In genomic region chr2:226799976-226800940, GRCh38 we compare ENCODE assay signal across 8 cellular contexts. TPM values are rescaled to one million over a fixed set of nuclear protein-coding genes. Genes with fewer than 3 reads are reported as not detected.
DNase-seq lines count a peak whose midpoint lies in the region; ATAC-seq, FAIRE-seq and TF ChIP-seq lines count a peak whose summit lies in the region.

No MANE protein-coding gene starts in this region.

- H3K79me2 ChIP-seq in GM23248 (ENCODE audit: insufficient read depth), result peaks cover 38% of the 10 kb centered on the region

- FAIRE-seq in A549 (lab: Jason Lieb, UNC), result no peak

- no peaks in the 10 kb centered on the region for H4K20me1 ChIP-seq in GM23248 (ENCODE audit: insufficient read depth)

- in situ Hi-C loops in GM23248 (cut with MboI), result loop anchor here (5.0 to 10.0 kb wide), 5 partner anchors 315 to 1123 kb away; no protein-coding TSS in a partner anchor

- no peaks in the 10 kb centered on the region for H3K9me3 ChIP-seq in A549
- no peaks in the 10 kb centered on the region for H3K9me3 ChIP-seq in GM23248 (ENCODE audit: low read depth)

- H3K36me3 ChIP-seq in GM23248 (ENCODE audit: low read depth), result no peaks in the 10 kb centered on the region

- TF ChIP-seq POLR2A in A549 (IDR thresholded peaks at IDR 0.05; ENCODE audit: low read length), result no peak

- CTCF ChIA-PET in A549 (lab: Yijun Ruan, JAX), result interaction anchor here (0.7 to 4.6 kb wide), 27 partner anchors 12 to 1134 kb away, joined by 3 to 26 read pairs (median 3); no protein-coding TSS in a partner anchor
- CTCF ChIA-PET in activated B cell treated with CpG ODN at 0.5 μM for 24 hours (lab: Charles Lee), result interaction anchor here (0.7 to 6.0 kb wide), 16 partner anchors 11 to 1135 kb away, joined by 3 to 59 read pairs (median 4); partner anchors contain the start of gene RHBDD1

- no peak; a peak in 1 of 5 replicates for TF ChIP-seq RAD21 in A549 (conservative IDR thresholded peaks at IDR 0.05 in 1 of 2, IDR thresholded peaks at IDR 0.05 in 1 of 2)

- peak overlapping the region; percentile 77 for H3K27ac Mint-ChIP-seq in activated B cell treated with CpG ODN at 0.5 μM for 24 hours

- H3K36me3 Mint-ChIP-seq in activated B cell treated with CpG ODN at 0.5 μM for 24 hours (ENCODE audit: low read depth), result peaks cover 1% of the 10 kb centered on the region

- intact Hi-C loops in activated B cell treated with CpG ODN at 0.5 μM for 24 hours (cut with micrococcal nuclease), result loop anchor here (1.0 to 10.0 kb wide), 6 partner anchors 9 to 1758 kb away; partner anchors contain the start of gene DOCK10
- intact Hi-C loops in posterior vena cava (cut with DNase I), result loop anchor here (2.0 to 10.0 kb wide), 6 partner anchors 37 to 915 kb away; partner anchors contain the start of gene RHBDD1 (in 1 of the 2)

- H3K4me2 ChIP-seq in A549, result peak overlapping the region; percentile 96
- peak overlapping the region; percentile 98 for H3K4me2 ChIP-seq in GM23248 (ENCODE audit: unreplicated experiment)

- H3K9ac ChIP-seq in GM23248, result peak overlapping the region; percentile 95

- ATAC-seq in A549 (peak; percentile 17 to 33), activated B cell treated with CpG ODN at 0.5 μM for 24 hours (ENCODE audit: low read depth) (no peak), foreskin keratinocyte (peak; percentile 0), omental fat pad (ENCODE audit: low FRiP score) (peak; percentile 15), HG02623 (IDR thresholded peaks at IDR 0.05; ENCODE audit: unreplicated experiment) (no peak)

- peaks cover 5% of the 10 kb centered on the region for H3K27me3 Mint-ChIP-seq in activated B cell treated with CpG ODN at 0.5 μM for 24 hours

- H3K9me2 ChIP-seq in GM23248 (ENCODE audit: insufficient read depth), result no peaks in the 10 kb centered on the region

- H3K27me3 ChIP-seq in GM23248 (replicated peaks; ENCODE audit: insufficient read depth) (no peaks in the 10 kb centered on the region), foreskin keratinocyte (no peaks in the 10 kb centered on the region)

- peaks cover 33% of the 10 kb centered on the region for H3K4me1 Mint-ChIP-seq in activated B cell treated with CpG ODN at 0.5 μM for 24 hours

- no peak; the same call in none of the 3 replicates for TF ChIP-seq CTCF in A549 (IDR thresholded peaks at IDR 0.05)
- TF ChIP-seq CTCF in activated B cell treated with CpG ODN at 0.5 μM for 24 hours (IDR thresholded peaks at IDR 0.05), result no peak
- peak; percentile 65 for TF ChIP-seq CTCF in foreskin keratinocyte (conservative IDR thresholded peaks at IDR 0.05)
- no peak for TF ChIP-seq CTCF in omental fat pad (IDR thresholded peaks at IDR 0.05)

- peaks cover 42% of the 10 kb centered on the region for H3K4me1 ChIP-seq in A549
- H3K4me1 ChIP-seq in GM23248 (ENCODE audit: insufficient read depth), result 0 out of 2 replicates have a peak, but pooled peaks cover 8% of the 10 kb centered on the region
- H3K4me1 ChIP-seq in foreskin keratinocyte, result peaks cover 18% of the 10 kb centered on the region

- peak overlapping the region; percentile 70 for H2AFZ ChIP-seq in GM23248

- H3K4me3 ChIP-seq in A549 (peak overlapping the region; percentile 80), GM23248 (peak overlapping the region; percentile 75)

- peak in 1 of 2 experiments; percentile 75 for DNase-seq in A549 (ENCODE audit: low read depth in 1 of 2, low spot score in 1 of 2)
- DNase-seq in GM23248, result peak; percentile 50
- DNase-seq in activated B cell treated with CpG ODN at 0.5 μM for 24 hours, result peak; percentile 20
- DNase-seq in foreskin keratinocyte, result peak in 1 of 2 donors; percentile 41
- DNase-seq in omental fat pad (ENCODE audit: low spot score), result no peak
- no peak for DNase-seq in posterior vena cava (ENCODE audit: low spot score)
- no peak for DNase-seq in DMS153 treated with DMSO at 0.1 percent for 48 hours (lab: John Stamatoyannopoulos, UW; ENCODE audit: unreplicated experiment)

- H3K9me3 Mint-ChIP-seq in activated B cell treated with CpG ODN at 0.5 μM for 24 hours, result no peaks in the 10 kb centered on the region

- TF ChIP-seq EP300 in A549 (IDR thresholded peaks at IDR 0.05), result no peak; a peak in 1 of 5 replicates

- peak overlapping the region; percentile 90 for H3K4me3 Mint-ChIP-seq in activated B cell treated with CpG ODN at 0.5 μM for 24 hours

- H3K27ac ChIP-seq in A549, result peak overlapping the region; percentile 95 to 100
- peak overlapping the region; percentile 61 for H3K27ac ChIP-seq in GM23248
- H3K27ac ChIP-seq in foreskin keratinocyte, result peak overlapping the region; percentile 78

- 0% methylated on average over 16 of the region's 39 CpGs for WGBS in A549 (ENCODE audit: missing lambda C conversion rate)
- 3 to 5% methylated on average over 24 to 39 of the region's 39 CpGs for whole genome bisulfite sequencing in GM23248 (ENCODE audit: low coverage in 1 of 2, low lambda C conversion rate in 2 of 2, missing lambda C conversion rate in 2 of 2), 2 experiments

- POLR2A ChIA-PET in A549 (lab: Yijun Ruan, JAX), result interaction anchor here (0.7 to 1.3 kb wide), 10 partner anchors 10 to 1135 kb away, joined by 3 to 5 read pairs (median 4); partner anchors contain the start of gene RHBDD1
- POLR2A ChIA-PET in activated B cell treated with CpG ODN at 0.5 μM for 24 hours (lab: Charles Lee), result interaction anchor here (0.5 to 3.4 kb wide), 16 partner anchors 8 to 911 kb away, joined by 3 to 34 read pairs (median 4); partner anchors contain the start of gene RHBDD1

- peaks cover 17% of the 10 kb centered on the region for H3F3A ChIP-seq in GM23248 (ENCODE audit: insufficient read depth)

TF ChIP-seq in A549, 52 proteins besides CTCF, POLR2A, EP300 and RAD21:
- TF ChIP-seq HOXA7 (CRISPR knock-in tag; IDR thresholded peaks at IDR 0.05) (0 out of 2 replicates have a peak, but pooled peaks have one; percentile 36), ESRRA (IDR thresholded peaks at IDR 0.05; ENCODE audit: borderline replicate concordance, low read length) (peak; percentile 84; the same call in 1 of the 2 replicates), ZC3H11A (IDR thresholded peaks at IDR 0.05) (no peak), JUNB (IDR thresholded peaks at IDR 0.05) (0 out of 2 replicates have a peak, but pooled peaks have one; percentile 15), JUN (IDR thresholded peaks at IDR 0.05) (peak; percentile 6 to 55; a peak in 2 of 5 replicates), ZSCAN20 (CRISPR knock-in tag; IDR thresholded peaks at IDR 0.05) (no peak), GATA3 (IDR thresholded peaks at IDR 0.05; ENCODE audit: borderline replicate concordance) (peak; percentile 61; the same call in 1 of the 2 replicates), CHD4 (IDR thresholded peaks at IDR 0.05; ENCODE audit: borderline replicate concordance) (no peak), MAX (IDR thresholded peaks at IDR 0.05) (0 out of 2 replicates have a peak, but pooled peaks have one; percentile 10), BCL3 (IDR thresholded peaks at IDR 0.05) (peak; percentile 1; the same call in 1 of the 3 replicates)

RNA-seq across cellular contexts. Expression of gene IRS1, which starts 0.6 kb away (rescaled TPM):
- 10.4 and 12.9 TPM in 2 replicates for polyA plus RNA-seq in A549 (2011; rRNA removed)
- polyA plus RNA-seq in A549 (2012; cell fraction: cytosol; rRNA removed), result 13.4 and 20.3 TPM in 2 replicates
- polyA plus RNA-seq in A549 (2012; cell fraction: nucleus; rRNA removed), result 15.9 and 22.7 TPM in 2 replicates
- 13.1 to 15.6 TPM (median 13.9 TPM) in 3 replicates for polyA plus RNA-seq in A549 (2017; fragmentation: RNase III; extraction: RNeasy Plus Mini Kit Qiagen cat#74134 plus additional on column Dnase treatment)
- 22.6 and 23.6 TPM in 2 replicates for polyA minus RNA-seq in A549 (2011; rRNA and poly(A)+ RNA removed)
- 18.8 TPM in 2 replicates for total RNA-seq in GM23248 (2014; rRNA removed; shearing (Covaris generic))
- polyA plus RNA-seq in GM23248 (2016; fragmentation: Nextera tagmentation; extraction: Ambion mirVana), result 8.4 and 9.1 TPM in 2 replicates
- 3.2 and 3.6 TPM in 2 replicates for total RNA-seq in activated B cell treated with CpG ODN at 0.5 μM for 24 hours
- total RNA-seq in foreskin keratinocyte, result 23.9 and 31.9 TPM in 2 replicates
- polyA plus RNA-seq in foreskin keratinocyte, result 5.7 and 10.1 TPM in 2 replicates
- total RNA-seq in omental fat pad, result 10 to 100 TPM; 14.3 to 16.2 (median 15.5) TPM
- 10 to 100 TPM; 10.8 to 12.4 TPM for total RNA-seq in posterior vena cava

RNA-seq across cellular contexts. Expression of gene RHBDD1, which starts 35.6 kb away (rescaled TPM):
- polyA plus RNA-seq in A549 (2011; rRNA removed) (46.9 and 50.6 TPM in 2 replicates), A549 (2017; fragmentation: RNase III; extraction: RNeasy Plus Mini Kit Qiagen cat#74134 plus additional on column Dnase treatment) (8.3 to 8.6 TPM (median 8.6 TPM) in 3 replicates), GM23248 (2016; fragmentation: Nextera tagmentation; extraction: Ambion mirVana) (30.9 and 33.7 TPM in 2 replicates), foreskin keratinocyte (6.3 and 6.6 TPM in 2 replicates)
- 4.9 and 6.1 TPM in 2 replicates for polyA plus RNA-seq in A549 (2012; cell fraction: cytosol; rRNA removed)
- polyA plus RNA-seq in A549 (2012; cell fraction: nucleus; rRNA removed), result 5.1 and 6.0 TPM in 2 replicates
- polyA minus RNA-seq in A549 (2011; rRNA and poly(A)+ RNA removed), result 60.9 and 78.3 TPM in 2 replicates
- 7.8 and 24.3 TPM in 2 replicates for total RNA-seq in GM23248 (2014; rRNA removed; shearing (Covaris generic))
- total RNA-seq in activated B cell treated with CpG ODN at 0.5 μM for 24 hours (71.1 and 90.2 TPM in 2 replicates), foreskin keratinocyte (23.4 and 32.8 TPM in 2 replicates), omental fat pad (10 to 100 TPM; 12.1 to 21.6 (median 19.3) TPM), posterior vena cava (10 to 100 TPM; 39.3 to 40.5 TPM)

Comparison
In these comparisons a context has a peak if more than half of its experiments do, and no peak if none do; other contexts are left out.
1. ATAC-seq: peak in A549 (2 of 2), foreskin keratinocyte (single experiment) and omental fat pad (single experiment); none in activated B cell treated with CpG ODN at 0.5 μM for 24 hours (single experiment) and HG02623 (single experiment).
2. DNase-seq: peak in GM23248 (single experiment) and activated B cell treated with CpG ODN at 0.5 μM for 24 hours (single experiment); none in omental fat pad (single experiment), posterior vena cava (single experiment) and DMS153 treated with DMSO at 0.1 percent for 48 hours (single experiment).
3. Peak in every context shown above with its lines, with median percentiles within 50 percentile points of each other: H3K27ac ChIP-seq.